8 cellular contexts compared by ENCODE assay signal in genomic region chr1:42941640-42942330, GRCh38. TPM values are rescaled to one million over a fixed set of nuclear protein-coding genes. Genes with fewer than 3 reads are reported as not detected.
A peak's percentile ranks its signal among the peaks of the same experiment; 100 is the strongest.
DNase-seq lines count a peak whose midpoint lies in the region; ATAC-seq, FAIRE-seq and TF ChIP-seq lines count a peak whose summit lies in the region.

No MANE protein-coding gene starts in this region.

- peak in 3 of 4 donors; percentile 18 to 56 (median 42) for ATAC-seq in pancreas

- no peak overlapping the region for H2AFZ ChIP-seq in Karpas-422 (ENCODE audit: low read length)

- TF ChIP-seq CTCF in foreskin fibroblast (IDR thresholded peaks at IDR 0.05; ENCODE audit: low read depth, low read length): no peak
- no peak for TF ChIP-seq CTCF in pancreas (IDR thresholded peaks at IDR 0.05)

- H3K4me3 Mint-ChIP-seq in activated CD4-positive, alpha-beta memory T cell treated with anti-CD3 and anti-CD28 coated beads, Interleukin-2, amount 10 ng/mL, durations not matched to agents 7 days and 5 days: peak overlapping the region; percentile 50

- intact Hi-C loops in pancreas (cut with DNase I): no loop called here

- H3K36me3 ChIP-seq in Karpas-422 (ENCODE audit: insufficient read depth, low read length): peaks cover 51% of the 10 kb centered on the region
- no peaks in the 10 kb centered on the region for H3K36me3 ChIP-seq in pancreas

- no peaks in the 10 kb centered on the region for H3K9me2 ChIP-seq in Karpas-422 (replicated peaks; ENCODE audit: insufficient read depth, low read length)

- peak overlapping the region; percentile 64 for H3K27ac ChIP-seq in Karpas-422 (ENCODE audit: low read length)
- H3K27ac ChIP-seq in pancreas: peak overlapping the region in 2 of 4 donors; percentile 80 to 81

- no peak overlapping the region for H3K9ac ChIP-seq in Karpas-422 (ENCODE audit: low read length)

- peaks cover 97% of the 10 kb centered on the region for H3K79me2 ChIP-seq in Karpas-422 (ENCODE audit: low read length)

- peak overlapping the region; percentile 94 for H3K27ac Mint-ChIP-seq in activated CD4-positive, alpha-beta memory T cell treated with anti-CD3 and anti-CD28 coated beads, Interleukin-2, amount 10 ng/mL, durations not matched to agents 7 days and 5 days

- peaks cover 99% of the 10 kb centered on the region for H3K4me1 Mint-ChIP-seq in activated CD4-positive, alpha-beta memory T cell treated with anti-CD3 and anti-CD28 coated beads, Interleukin-2, amount 10 ng/mL, durations not matched to agents 7 days and 5 days

- no peak overlapping the region for H3K4me2 ChIP-seq in Karpas-422 (ENCODE audit: low read depth, low read length, poor library complexity, severe bottlenecking)

- peaks cover 86% of the 10 kb centered on the region for H4K20me1 ChIP-seq in Karpas-422 (ENCODE audit: insufficient read depth, low read depth, low read length)

- WGBS in pancreas, 2 donors: 55 to 64% methylated on average over 9 of the region's 9 CpGs

- DNase-seq in Ammon's horn (ENCODE audit: low spot score): peak; percentile 70
- DNase-seq in Karpas-422: no peak
- DNase-seq in activated CD4-positive, alpha-beta memory T cell treated with anti-CD3 and anti-CD28 coated beads, Interleukin-2, amount 10 ng/mL, durations not matched to agents 7 days and 5 days: peak; percentile 59
- peak; percentile 93 to 95 for DNase-seq in foreskin fibroblast
- DNase-seq in pancreas: peak in 3 of 6 donors; percentile 60 to 75 (median 66)
- DNase-seq in NCI-H526 (lab: John Stamatoyannopoulos, UW): no peak
- DNase-seq in iPS-NIHi11 (ENCODE audit: low spot score): no peak
- DNase-seq in Kasumi-1 (lab: John Stamatoyannopoulos, UW): no peak

- H3K4me1 ChIP-seq in Karpas-422 (ENCODE audit: low read length) (peaks cover 93% of the 10 kb centered on the region), pancreas (peaks cover 39 to 56% (median 48%) of the 10 kb centered on the region in 3 donors)

- no peaks in the 10 kb centered on the region for H3K9me3 Mint-ChIP-seq in activated CD4-positive, alpha-beta memory T cell treated with anti-CD3 and anti-CD28 coated beads, Interleukin-2, amount 10 ng/mL, durations not matched to agents 7 days and 5 days

- no peak for FAIRE-seq in pancreas (lab: Jason Lieb, UNC)

- peaks cover 89% of the 10 kb centered on the region for H3K36me3 Mint-ChIP-seq in activated CD4-positive, alpha-beta memory T cell treated with anti-CD3 and anti-CD28 coated beads, Interleukin-2, amount 10 ng/mL, durations not matched to agents 7 days and 5 days (ENCODE audit: low read depth)

- H3K27me3 ChIP-seq in Karpas-422 (ENCODE audit: low read length): no peaks in the 10 kb centered on the region
- H3K27me3 ChIP-seq in pancreas: no peaks in the 10 kb centered on the region

- H3K9me3 ChIP-seq in Karpas-422 (ENCODE audit: low read length) (no peaks in the 10 kb centered on the region), pancreas (no peaks in the 10 kb centered on the region)

- POLR2A ChIA-PET in activated CD4-positive, alpha-beta memory T cell treated with anti-CD3 and anti-CD28 coated beads, Interleukin-2, amount 10 ng/mL, durations not matched to agents 7 days and 5 days (lab: Charles Lee): interaction anchor here (1.3 to 17.7 kb wide), 5 partner anchors 7 to 24 kb away, joined by 3 to 387 read pairs (median 31); partner anchors contain the start of gene SLC2A1

- H3K4me3 ChIP-seq in Karpas-422 (ENCODE audit: low read length) (no peak overlapping the region), foreskin fibroblast (ENCODE audit: low read depth in 1 of 2, low read length in 2 of 2) (no peak overlapping the region), pancreas (no peak overlapping the region)

- no peaks in the 10 kb centered on the region for H3K27me3 Mint-ChIP-seq in activated CD4-positive, alpha-beta memory T cell treated with anti-CD3 and anti-CD28 coated beads, Interleukin-2, amount 10 ng/mL, durations not matched to agents 7 days and 5 days

- CTCF ChIA-PET in activated CD4-positive, alpha-beta memory T cell treated with anti-CD3 and anti-CD28 coated beads, Interleukin-2, amount 10 ng/mL, durations not matched to agents 7 days and 5 days (lab: Charles Lee): interaction anchor here (0.8 to 1.3 kb wide), 5 partner anchors 10 to 19 kb away, joined by 3 to 5 read pairs (median 3); no protein-coding TSS in a partner anchor

RNA-seq across cellular contexts. Expression of gene SLC2A1, which starts 16.9 kb away (rescaled TPM):
- 72.2 and 83.8 TPM in 2 replicates for total RNA-seq in Karpas-422 (2014; rRNA removed; shearing (Covaris generic); ENCODE audit: low replicate concordance)
- 100 to 1,000 TPM; 153 TPM for total RNA-seq in activated CD4-positive, alpha-beta memory T cell treated with anti-CD3 and anti-CD28 coated beads, Interleukin-2, amount 10 ng/mL, durations not matched to agents 7 days and 5 days
- total RNA-seq in pancreas: 10 to 100 TPM in 1 of 6 donors, 1 to 10 TPM in 5; 1.6 to 10.9 (median 6.8) TPM
- polyA plus RNA-seq in pancreas: 1 to 10 TPM; 3.0 to 9.2 TPM

Comparison
In these comparisons a context has a peak if more than half of its experiments do, and no peak if none do; other contexts are left out.
1. DNase-seq: peak in Ammon's horn (single experiment), activated CD4-positive, alpha-beta memory T cell treated with anti-CD3 and anti-CD28 coated beads, Interleukin-2, amount 10 ng/mL, durations not matched to agents 7 days and 5 days (single experiment) and foreskin fibroblast (2 of 2); none in Karpas-422 (single experiment), NCI-H526 (0 of 2), iPS-NIHi11 (single experiment) and Kasumi-1 (0 of 2).